ENCODE assay signal across 18 cellular contexts in the genomic region with DNA sequence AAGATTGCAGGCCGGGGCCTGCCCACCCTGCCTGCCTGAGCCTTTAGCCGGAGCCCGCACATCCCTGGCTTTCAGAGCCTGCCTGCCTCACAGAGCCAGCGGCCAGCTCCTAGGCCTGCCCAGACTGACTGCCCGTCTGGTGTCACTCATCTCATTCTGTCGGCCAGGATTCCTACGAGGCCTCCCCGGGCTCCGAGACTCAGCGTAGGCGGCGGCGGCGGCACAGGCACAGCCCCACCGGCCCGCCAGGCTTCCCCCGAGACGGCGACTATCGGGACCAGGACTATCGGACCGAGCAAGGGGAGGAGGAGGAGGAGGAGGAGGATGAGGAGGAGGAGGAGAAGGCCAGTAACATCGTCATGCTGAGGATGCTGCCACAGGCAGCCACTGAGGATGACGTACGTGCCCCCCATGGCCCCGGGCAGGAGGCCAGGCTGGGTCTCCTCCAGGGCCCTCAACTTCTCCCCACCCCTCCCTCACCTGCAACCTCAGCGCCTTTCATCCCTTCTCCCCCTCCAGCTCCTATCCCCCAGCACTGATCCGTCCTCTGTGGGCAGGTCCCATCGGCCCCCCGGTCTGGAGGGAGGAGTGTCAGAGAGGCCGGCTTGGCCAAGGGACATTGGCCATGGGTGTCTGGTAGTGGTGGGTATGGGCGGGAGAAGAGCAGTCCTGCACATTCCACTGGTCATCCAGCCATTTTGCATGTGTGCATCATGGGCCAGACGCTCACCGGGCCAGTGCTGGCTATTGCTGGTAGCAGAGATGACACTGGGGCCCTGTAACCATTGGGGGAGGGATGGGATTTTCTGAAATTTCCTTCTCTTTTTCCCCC. TPM values are rescaled to one million over a fixed set of nuclear protein-coding genes. Genes with fewer than 3 reads are reported as not detected.
DNase-seq lines count a peak whose midpoint lies in the region; ATAC-seq and TF ChIP-seq lines count a peak whose summit lies in the region.
"Had no signal": no experiment of that assay in that cellular context is flagged by ENCODE, and none has a peak within 500 bp of the region (broad histone marks: within the 10 kb centered on the region; RNA-seq: fewer than 3 reads in every experiment).

No MANE protein-coding gene starts in this region.

- no peaks in the 10 kb centered on the region for H3K9me3 Mint-ChIP-seq in chondrocyte (ENCODE audit: low read depth)
- H3K9me3 Mint-ChIP-seq: CD8-positive, alpha-beta memory T cell had no signal

- ATAC-seq in left ventricle myocardium superior (no peak), sciatic nerve (no peak)
- ATAC-seq: PC-3 had no signal

- no peak overlapping the region for H3K27ac Mint-ChIP-seq in chondrocyte (ENCODE audit: unreplicated experiment)
- H3K27ac Mint-ChIP-seq: H9 had no signal

- no peak overlapping the region for H3K4me3 Mint-ChIP-seq in chondrocyte (ENCODE audit: unreplicated experiment)
- H3K4me3 Mint-ChIP-seq: CD8-positive, alpha-beta memory T cell; H9 had no signal

- DNase-seq in cardiac septum (ENCODE audit: low spot score) (peak; percentile 69), left ventricle myocardium superior (no peak), chondrocyte (ENCODE audit: low spot score) (peak; percentile 73), sciatic nerve (ENCODE audit: low spot score) (peak; percentile 47), NCI-H345 treated with DMSO at 0.1 percent for 48 hours (lab: John Stamatoyannopoulos, UW; ENCODE audit: unreplicated experiment) (no peak), GM10248 (ENCODE audit: extremely low spot score) (no peak), MV-4-11 (lab: John Stamatoyannopoulos, UW) (no peak)
- DNase-seq: CD8-positive, alpha-beta memory T cell; Karpas-422; NCI-H1048; NCI-H1436; NCI-H1930; NCI-H345; NCI-H526; PC-3; RPMI8226; SHP77 treated with DMSO at 0.1 percent for 48 hours had no signal

- H3K27me3 Mint-ChIP-seq in chondrocyte (ENCODE audit: low read depth), result no peaks in the 10 kb centered on the region

- CTCF ChIA-PET in GM10248 (lab: Yijun Ruan, JAX), result interaction anchor here (1.3 to 1.4 kb wide), 2 partner anchors 26 kb away, joined by 3 read pairs; a partner anchor contains a TSS

- POLR2A ChIA-PET in GM10248 (lab: Yijun Ruan, JAX), result no interaction called here

- H3K4me1 Mint-ChIP-seq in chondrocyte (ENCODE audit: low read depth), result no peaks in the 10 kb centered on the region
- H3K4me1 Mint-ChIP-seq: H9 had no signal

- intact Hi-C loops in cardiac septum (cut with DNase I) (no loop called here), left ventricle myocardium superior (cut with micrococcal nuclease) (no loop called here), sciatic nerve (cut with DNase I) (no loop called here)

- TF ChIP-seq CTCF in chondrocyte (IDR thresholded peaks at IDR 0.05), result no peak
- no peak for TF ChIP-seq CTCF in GM10248 (IDR thresholded peaks at IDR 0.05; ENCODE audit: control extremely low read depth, extremely low read depth, low read depth, missing control alignments)

- peaks cover 7% of the 10 kb centered on the region for H3K36me3 Mint-ChIP-seq in chondrocyte (ENCODE audit: low read depth)

RNA-seq across cellular contexts. Expression of a gene that starts 22.6 kb away (rescaled TPM):
- 160 TPM for total RNA-seq in cardiac septum
- total RNA-seq in left ventricle myocardium superior, result 100 TPM
- total RNA-seq in chondrocyte, result 299 to 312 TPM (median 311 TPM) in 3 replicates
- 165 TPM for total RNA-seq in sciatic nerve

RNA-seq across cellular contexts. Expression of a gene that starts 26.1 kb away (rescaled TPM):
- total RNA-seq in cardiac septum, result 27.1 TPM
- 32.9 TPM for total RNA-seq in left ventricle myocardium superior
- total RNA-seq in chondrocyte, result 29.0 to 36.3 TPM (median 29.6 TPM) in 3 replicates
- total RNA-seq in sciatic nerve, result 27.4 TPM

RNA-seq across cellular contexts. Expression of a gene that starts 26.6 kb away (rescaled TPM):
- 109 TPM for total RNA-seq in cardiac septum
- 210 TPM for total RNA-seq in left ventricle myocardium superior
- total RNA-seq in chondrocyte, result 60.7 to 65.4 TPM (median 60.8 TPM) in 3 replicates
- 29.5 TPM for total RNA-seq in sciatic nerve

RNA-seq across cellular contexts. Expression of a gene that starts 47.4 kb away (rescaled TPM):
- total RNA-seq in cardiac septum, result 177 TPM
- total RNA-seq in left ventricle myocardium superior, result 155 TPM
- 172 to 183 TPM (median 179 TPM) in 3 replicates for total RNA-seq in chondrocyte
- total RNA-seq in sciatic nerve, result 55.9 TPM

Comparison
In these comparisons a context has a peak if more than half of its experiments do, and no peak if none do; other contexts are left out.
1. DNase-seq: peak in cardiac septum (single experiment), chondrocyte (single experiment) and sciatic nerve (single experiment); none in left ventricle myocardium superior (single experiment), NCI-H345 treated with DMSO at 0.1 percent for 48 hours (single experiment), GM10248 (single experiment) and MV-4-11 (single experiment).